8 cellular contexts compared by ENCODE assay signal in genomic region chr11:34916014-34916809, GRCh38. TPM values are rescaled to one million over a fixed set of nuclear protein-coding genes. Genes with fewer than 3 reads are reported as not detected.
DNase-seq lines count a peak whose midpoint lies in the region; ATAC-seq and TF ChIP-seq lines count a peak whose summit lies in the region.

Gene APIP, minus strand, starts transcription at chr11:34916379. Its CDS starts 95 bp downstream, at chr11:34916284.
Gene PDHX, plus strand, starts transcription at chr11:34916618. Its CDS starts 38 bp downstream, at chr11:34916656.

- DNase-seq in Ammon's horn (ENCODE audit: low spot score) (peak; percentile 99), NCI-H460 (ENCODE audit: extremely low read depth, low read depth) (peak; percentile 93), cerebellar cortex (ENCODE audit: low spot score) (peak; percentile 98), islet precursor cell (peak; percentile 99)
- DNase-seq in activated CD4-positive, CD25-positive, alpha-beta regulatory T cell treated with anti-CD3 and anti-CD28 coated beads, Interleukin-2, amount 50 U/mL, for 72 hours = peak; percentile 98
- peak; percentile 99 for DNase-seq in stimulated activated CD4-positive, alpha-beta T cell treated with anti-CD3 and anti-CD28 coated beads, Interleukin-12 subunit alpha, Interleukin-12 subunit beta, amount 100 ng/mL, for 4 hours

- peak; percentile 93 for ATAC-seq in HG03432 (IDR thresholded peaks at IDR 0.05; ENCODE audit: unreplicated experiment)

- peak; percentile 96 for TF ChIP-seq POLR2A in GM19193 (IDR thresholded peaks at IDR 0.05; ENCODE audit: extremely low read depth, insufficient read depth, insufficient read length)

RNA-seq across cellular contexts. Expression of gene APIP, which starts in this region (rescaled TPM):
- total RNA-seq in NCI-H460 (2014; rRNA removed; shearing (Covaris generic)) = 35.9 and 39.6 TPM in 2 replicates
- 31.3 and 44.9 TPM in 2 replicates for polyA plus RNA-seq in NCI-H460 (2014; cell fraction: nucleus; rRNA removed)

RNA-seq across cellular contexts. Expression of gene PDHX, which starts in this region (rescaled TPM):
- total RNA-seq in NCI-H460 (2014; rRNA removed; shearing (Covaris generic)) = 53.5 and 56.8 TPM in 2 replicates
- 29.1 and 54.7 TPM in 2 replicates for polyA plus RNA-seq in NCI-H460 (2014; cell fraction: nucleus; rRNA removed)

Comparison
In these comparisons a context has a peak if more than half of its experiments do, and no peak if none do; other contexts are left out.
1. Peak in every context shown above with its lines: DNase-seq and ATAC-seq.